In the genomic region with DNA sequence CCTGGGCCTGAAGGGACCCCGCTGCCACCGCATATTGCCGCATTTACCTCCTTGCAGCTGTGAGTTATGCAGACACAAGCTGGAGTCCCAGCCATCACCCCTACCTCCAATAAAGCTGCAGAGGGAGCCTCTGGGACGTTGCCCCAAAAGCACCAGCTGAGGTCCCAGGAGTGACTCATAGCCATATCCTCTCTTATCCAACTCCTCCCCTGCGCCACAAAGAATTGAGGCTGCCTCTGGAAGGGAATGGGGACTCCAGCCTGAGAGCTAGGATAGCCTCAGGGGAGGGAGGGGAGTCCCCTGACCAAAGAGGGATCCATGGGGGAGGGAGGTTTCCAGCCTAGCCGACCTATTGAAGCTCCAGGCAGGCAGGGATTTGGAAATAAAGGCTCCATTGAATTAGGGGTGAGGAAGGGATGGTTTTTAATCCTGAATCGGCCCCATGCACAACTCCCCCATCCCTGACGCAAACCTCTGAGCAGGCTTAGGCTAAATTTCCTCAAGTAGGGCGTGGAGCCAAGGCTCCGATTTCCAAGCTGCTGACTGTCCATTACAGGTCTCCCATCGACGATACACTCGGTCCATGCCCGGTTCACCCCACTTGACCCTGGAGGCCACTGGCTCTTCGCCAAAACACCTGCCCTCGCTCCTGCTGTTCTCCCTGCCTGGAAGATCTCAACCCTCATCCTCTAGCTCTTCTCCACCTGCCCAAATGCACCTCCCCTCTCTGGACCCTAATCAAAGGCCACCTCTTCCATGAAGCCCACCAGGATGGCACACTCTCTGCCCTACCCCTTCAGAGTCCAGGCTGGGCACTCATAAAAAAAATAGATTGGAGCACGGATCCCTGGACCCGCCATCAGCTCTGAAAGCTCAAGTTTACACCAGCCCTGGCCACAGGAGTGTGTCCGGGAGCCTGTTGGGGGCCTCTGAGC, we compare ENCODE assay signal across 12 cellular contexts. TPM values are rescaled to one million over a fixed set of nuclear protein-coding genes. Genes with fewer than 3 reads are reported as not detected.
DNase-seq lines count a peak whose midpoint lies in the region; ATAC-seq, FAIRE-seq and TF ChIP-seq lines count a peak whose summit lies in the region.
"Had no signal": no experiment of that assay in that cellular context is flagged by ENCODE, and none has a peak within 500 bp of the region (broad histone marks: within the 10 kb centered on the region; RNA-seq: fewer than 3 reads in every experiment).

No MANE protein-coding gene starts in this region.

- DNase-seq in DMS53 (lab: John Stamatoyannopoulos, UW) (peak; percentile 21), DMS53 treated with DMSO at 0.1 percent for 48 hours (lab: John Stamatoyannopoulos, UW; ENCODE audit: unreplicated experiment) (no peak), RCC 7860 (ENCODE audit: low spot score) (peak; percentile 49), epidermal melanocyte (ENCODE audit: insufficient read length, low spot score) (peak; percentile 48), islet precursor cell (no peak), upper lobe of right lung (no peak), trophoblast cell (no peak)
- DNase-seq: activated T-cell treated with anti-CD3 and anti-CD28 coated beads, Interleukin-2, amount 50 U/mL, for 48 hours had no signal

- H3K9ac ChIP-seq in skeletal muscle satellite cell (ENCODE audit: low read depth, low read length) (no peak overlapping the region), trophoblast cell (ENCODE audit: low read length) (no peak overlapping the region)

- peaks cover 23% of the 10 kb centered on the region for H3K4me1 ChIP-seq in skeletal muscle satellite cell (ENCODE audit: control insufficient read depth, insufficient read depth, low read length)
- H3K4me1 ChIP-seq in upper lobe of right lung: no peaks in the 10 kb centered on the region
- peaks cover 0 to 5% of the 10 kb centered on the region in 2 experiments for H3K4me1 ChIP-seq in trophoblast cell (ENCODE audit: control insufficient read depth in 1 of 2, insufficient read depth in 2 of 2, low read length in 2 of 2)

- no peak overlapping the region for H2AFZ ChIP-seq in trophoblast cell (ENCODE audit: insufficient read depth, low read length, poor library complexity)

- H3K4me2 ChIP-seq in skeletal muscle satellite cell (ENCODE audit: low read length): peak overlapping the region; percentile 73
- H3K4me2 ChIP-seq in trophoblast cell (ENCODE audit: low read length): no peak overlapping the region

- H2AK5ac ChIP-seq in trophoblast cell (ENCODE audit: low read length): no peak overlapping the region

- H3K9me3 ChIP-seq in skeletal muscle satellite cell (replicated peaks; ENCODE audit: low read length): no peaks in the 10 kb centered on the region
- H3K9me3 ChIP-seq in upper lobe of right lung: no peaks in the 10 kb centered on the region
- H3K9me3 ChIP-seq in trophoblast cell (ENCODE audit: insufficient read depth, low read depth, low read length): no peaks in the 10 kb centered on the region

- no peak overlapping the region for H3K27ac ChIP-seq in upper lobe of right lung
- no peak overlapping the region for H3K27ac ChIP-seq in trophoblast cell (ENCODE audit: low read depth, low read length)
- H3K27ac ChIP-seq: HL-60 had no signal

- no peaks in the 10 kb centered on the region for H3K79me1 ChIP-seq in trophoblast cell (ENCODE audit: low read length)

- TF ChIP-seq CTCF in upper lobe of right lung (IDR thresholded peaks at IDR 0.05): no peak

- intact Hi-C loops in upper lobe of right lung (cut with DNase I): no loop called here

- H4K12ac ChIP-seq in trophoblast cell (ENCODE audit: low read depth, low read length): no peak overlapping the region

- H3K27me3 ChIP-seq in skeletal muscle satellite cell (ENCODE audit: control insufficient read depth, insufficient read depth, low read length): no peaks in the 10 kb centered on the region
- H3K27me3 ChIP-seq in upper lobe of right lung: no peaks in the 10 kb centered on the region
- H3K27me3 ChIP-seq in trophoblast cell (ENCODE audit: insufficient read depth, low read length): no peaks in the 10 kb centered on the region

- H3K4ac ChIP-seq in trophoblast cell (ENCODE audit: low read depth, low read length): no peak overlapping the region

- no peak overlapping the region for H2BK120ac ChIP-seq in trophoblast cell (ENCODE audit: insufficient read depth, low read length, poor library complexity)

- H4K91ac ChIP-seq in trophoblast cell (ENCODE audit: low read depth, low read length): no peak overlapping the region

- H2BK12ac ChIP-seq in trophoblast cell (ENCODE audit: low read length): no peak overlapping the region

- no peak for ATAC-seq in upper lobe of right lung

- no peaks in the 10 kb centered on the region for H3K79me2 ChIP-seq in trophoblast cell (ENCODE audit: control insufficient read depth, insufficient read depth, low read length, poor library complexity)

- H3K14ac ChIP-seq in trophoblast cell (ENCODE audit: low read length): no peak overlapping the region

- peak overlapping the region; percentile 37 for H3K4me3 ChIP-seq in skeletal muscle satellite cell (ENCODE audit: low read length)
- no peak overlapping the region for H3K4me3 ChIP-seq in upper lobe of right lung
- no peak overlapping the region for H3K4me3 ChIP-seq in trophoblast cell (ENCODE audit: low read depth, low read length)

- H4K8ac ChIP-seq in trophoblast cell (ENCODE audit: low read depth, low read length): no peak overlapping the region

- H2BK5ac ChIP-seq in trophoblast cell (ENCODE audit: low read depth, low read length, poor library complexity): no peak overlapping the region

- no peak overlapping the region for H3K23ac ChIP-seq in trophoblast cell (ENCODE audit: low read length)

- no peak for FAIRE-seq in RCC 7860 (lab: Jason Lieb, UNC)
- FAIRE-seq: A204.1 had no signal

- WGBS in trophoblast cell (ENCODE audit: extremely low coverage, insufficient coverage, insufficient read length): no CpG with 5 or more reads among the region's 19 CpGs

- H3K36me3 ChIP-seq in skeletal muscle satellite cell (ENCODE audit: insufficient read depth, low read length) (no peaks in the 10 kb centered on the region), upper lobe of right lung (no peaks in the 10 kb centered on the region), trophoblast cell (ENCODE audit: control insufficient read depth in 1 of 2, insufficient read depth in 2 of 2, low read length in 2 of 2) (no peaks in the 10 kb centered on the region)

- no peak overlapping the region for H3K18ac ChIP-seq in trophoblast cell (ENCODE audit: low read length)

RNA-seq across cellular contexts. Expression of a gene that starts 27.5 kb away (rescaled TPM):
- total RNA-seq in skeletal muscle satellite cell (2012; rRNA removed): 13.7 and 22.1 TPM in 2 replicates
- 0.26 TPM for total RNA-seq in upper lobe of right lung
- 8.2 and 8.4 TPM in 2 replicates for polyA plus RNA-seq in trophoblast cell (2013)

RNA-seq across cellular contexts. Expression of a gene that starts 36.9 kb away (rescaled TPM):
- total RNA-seq in skeletal muscle satellite cell (2012; rRNA removed): not detected in 2 replicates
- total RNA-seq in upper lobe of right lung: not detected
- polyA plus RNA-seq in trophoblast cell (2013): not detected in 2 replicates
- total RNA-seq: dermis microvascular lymphatic vessel endothelial cell had no signal

Comparison
In these comparisons a context has a peak if more than half of its experiments do, and no peak if none do; other contexts are left out.
1. DNase-seq: peak in DMS53 (single experiment), RCC 7860 (single experiment) and epidermal melanocyte (single experiment); none in DMS53 treated with DMSO at 0.1 percent for 48 hours (single experiment), islet precursor cell (single experiment), upper lobe of right lung (single experiment) and trophoblast cell (0 of 2).